ENCODE assay signal across 10 cellular contexts in the genomic region with DNA sequence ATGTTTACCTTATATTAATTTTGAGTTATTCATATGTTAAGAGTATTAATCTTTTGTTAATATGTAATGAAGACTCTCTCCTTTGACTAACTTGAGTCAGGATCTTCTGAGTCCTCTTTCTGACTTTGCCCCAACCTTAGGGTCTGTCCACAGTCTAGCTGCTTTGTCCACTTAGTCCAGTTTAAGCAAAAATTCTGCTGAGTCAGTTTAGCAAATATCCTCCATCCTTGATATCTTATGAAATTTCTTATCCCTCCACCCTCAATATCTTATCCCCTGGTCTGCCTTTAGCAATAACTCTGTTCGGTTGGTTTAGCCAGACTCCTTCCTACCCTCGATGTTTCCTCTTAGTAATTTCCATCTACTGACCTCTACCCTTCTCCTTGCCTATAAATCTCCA.
"Had no signal": no experiment of that assay in that cellular context is flagged by ENCODE, and none has a peak within 500 bp of the region (broad histone marks: within the 10 kb centered on the region; RNA-seq: fewer than 3 reads in every experiment).

No MANE protein-coding gene starts in this region.

- H3K27ac ChIP-seq: KMS-11 had no signal

- H2AFZ ChIP-seq: GM23338 had no signal

- H3K4me3 Mint-ChIP-seq: GM23338, HFFc6 had no signal

- H3K9ac ChIP-seq: KMS-11 had no signal

- DNase-seq: HFFc6, Karpas-422, KBM-7 had no signal

- H3K27ac Mint-ChIP-seq: GM23338, HFFc6 had no signal

- H3K4me1 ChIP-seq: HAP-1 had no signal

- FAIRE-seq: H1, H54, HTR-8/SVneo had no signal

- H3K4me2 ChIP-seq: GM23338, KMS-11 had no signal

- H3K9me3 Mint-ChIP-seq: GM23338 had no signal

- ATAC-seq: GM23338, HCT116 had no signal

- H3K36me3 ChIP-seq: HAP-1 had no signal

- H3K4me3 ChIP-seq: GM23338, HAP-1 had no signal

- H3K9me3 ChIP-seq: HAP-1 had no signal
